Comparison of ENCODE assay signal across 17 cellular contexts in genomic region chr10:29256019-29256418, GRCh38. TPM values are rescaled to one million over a fixed set of nuclear protein-coding genes. Genes with fewer than 3 reads are reported as not detected.
A peak's percentile ranks its signal among the peaks of the same experiment; 100 is the strongest.
DNase-seq lines count a peak whose midpoint lies in the region; TF ChIP-seq lines count a peak whose summit lies in the region.
"Had no signal": no experiment of that assay in that cellular context is flagged by ENCODE, and none has a peak within 500 bp of the region (broad histone marks: within the 10 kb centered on the region; RNA-seq: fewer than 3 reads in every experiment).

No MANE protein-coding gene starts in this region.

- peak overlapping the region in 1 of 2 experiments; percentile 59 for H2BK12ac ChIP-seq in mesenchymal stem cell (ENCODE audit: low read length in 2 of 2)

- no peak overlapping the region for H3K27ac Mint-ChIP-seq in HFFc6
- H3K27ac Mint-ChIP-seq: CD4-positive, alpha-beta T cell had no signal

- peak overlapping the region; percentile 87 for H2AK5ac ChIP-seq in mesenchymal stem cell (ENCODE audit: low read length, severe bottlenecking)

- peak overlapping the region; percentile 74 to 88 for H3K18ac ChIP-seq in mesenchymal stem cell (ENCODE audit: low read depth in 1 of 2, low read length in 2 of 2)

- no peak overlapping the region for H3K4me3 Mint-ChIP-seq in HFFc6
- H3K4me3 Mint-ChIP-seq: CD4-positive, alpha-beta T cell had no signal

- H3K27me3 Mint-ChIP-seq in HFFc6 (ENCODE audit: insufficient read depth): peaks cover 34% of the 10 kb centered on the region

- no peak overlapping the region for H3K4me2 ChIP-seq in mesenchymal stem cell (ENCODE audit: low read length, poor library complexity, severe bottlenecking)
- H3K4me2 ChIP-seq: KMS-11 had no signal

- H3K23ac ChIP-seq in mesenchymal stem cell (ENCODE audit: low read length in 2 of 2): no peak overlapping the region

- H3K9me3 ChIP-seq in HEK293 (ENCODE audit: control insufficient read depth, insufficient read depth, low read depth, low read length): no peaks in the 10 kb centered on the region
- H3K9me3 ChIP-seq in mesenchymal stem cell (ENCODE audit: control insufficient read depth, low read length): peaks cover 4% of the 10 kb centered on the region
- peaks cover 0 to 5% (median 0%) of the 10 kb centered on the region in 5 donors for H3K9me3 ChIP-seq in subcutaneous abdominal adipose tissue (ENCODE audit: control insufficient read depth in 5 of 5, low read length in 5 of 5)

- H3K9ac ChIP-seq in mesenchymal stem cell (ENCODE audit: low read length): no peak overlapping the region
- no peak overlapping the region for H3K9ac ChIP-seq in subcutaneous abdominal adipose tissue (ENCODE audit: low read length in 5 of 5)
- H3K9ac ChIP-seq: KMS-11 had no signal

- H2BK15ac ChIP-seq in mesenchymal stem cell (ENCODE audit: low read depth, poor library complexity, severe bottlenecking): no peak overlapping the region

- H4K91ac ChIP-seq in mesenchymal stem cell (ENCODE audit: low read length): peak overlapping the region; percentile 66

- H3K4me1 Mint-ChIP-seq in HFFc6 (ENCODE audit: low read depth): peaks cover 35% of the 10 kb centered on the region

- WGBS in mesenchymal stem cell: 77% methylated on average over 7 of the region's 7 CpGs

- H3K14ac ChIP-seq in mesenchymal stem cell (ENCODE audit: low read length in 2 of 2): no peak overlapping the region

- H3K27ac ChIP-seq in HEK293 (ENCODE audit: extremely low read depth, low read depth, low read length) (peak overlapping the region; percentile 65), mesenchymal stem cell (ENCODE audit: low read length, poor library complexity, severe bottlenecking) (no peak overlapping the region), subcutaneous abdominal adipose tissue (ENCODE audit: low read depth, low read length) (peak overlapping the region; percentile 52)
- H3K27ac ChIP-seq: KMS-11 had no signal

- peak overlapping the region; percentile 2 for H2BK120ac ChIP-seq in mesenchymal stem cell (ENCODE audit: low read depth, low read length)

- H3K9me3 Mint-ChIP-seq in HFFc6: no peaks in the 10 kb centered on the region
- H3K9me3 Mint-ChIP-seq: CD4-positive, alpha-beta T cell had no signal

- H3K36me3 ChIP-seq in HEK293 (ENCODE audit: control insufficient read depth in 2 of 2, insufficient read depth in 1 of 2, low read length in 2 of 2) (no peaks in the 10 kb centered on the region), mesenchymal stem cell (ENCODE audit: control insufficient read depth in 1 of 2, insufficient read depth in 2 of 2, low read depth in 1 of 2, low read length in 2 of 2) (no peaks in the 10 kb centered on the region), subcutaneous abdominal adipose tissue (ENCODE audit: control insufficient read depth in 5 of 5, insufficient read depth in 5 of 5, low read length in 5 of 5) (no peaks in the 10 kb centered on the region)

- no peak overlapping the region for H2BK5ac ChIP-seq in mesenchymal stem cell (ENCODE audit: low read depth, low read length, poor library complexity, severe bottlenecking)

- peak overlapping the region in 1 of 2 experiments; percentile 27 for H3K4ac ChIP-seq in mesenchymal stem cell (ENCODE audit: low read depth in 1 of 2, low read length in 2 of 2)

- no peaks in the 10 kb centered on the region for H3K79me1 ChIP-seq in mesenchymal stem cell (replicated peaks; ENCODE audit: low read length, poor library complexity, severe bottlenecking)

- H3K36me3 Mint-ChIP-seq in HFFc6 (ENCODE audit: low read depth): no peaks in the 10 kb centered on the region

- CTCF ChIA-PET in HEK293 (lab: Yijun Ruan, JAX): interaction anchor here (0.6 to 6.3 kb wide), 6 partner anchors 11 to 592 kb away, joined by 3 to 41 read pairs (median 3); no protein-coding TSS in a partner anchor

- H3K4me3 ChIP-seq in HEK293 (ENCODE audit: low read depth, low read length): no peak overlapping the region
- no peak overlapping the region for H3K4me3 ChIP-seq in mesenchymal stem cell (ENCODE audit: insufficient read depth in 1 of 2, low read depth in 1 of 2, low read length in 2 of 2)
- H3K4me3 ChIP-seq in subcutaneous abdominal adipose tissue (ENCODE audit: low read depth in 1 of 5, low read length in 5 of 5): no peak overlapping the region

- H3K27me3 ChIP-seq in mesenchymal stem cell (ENCODE audit: control insufficient read depth in 1 of 2, insufficient read depth in 1 of 2, low read length in 2 of 2) (peaks cover 13 to 15% of the 10 kb centered on the region in 2 experiments), subcutaneous abdominal adipose tissue (ENCODE audit: control insufficient read depth in 5 of 5, insufficient read depth in 4 of 5, low read length in 5 of 5) (peaks cover 0 to 3% (median 0%) of the 10 kb centered on the region in 5 donors)

- TF ChIP-seq CTCF in HEK293 (tag by site-specific recombination; IDR thresholded peaks at IDR 0.05) (no peak), HFFc6 (IDR thresholded peaks at IDR 0.05) (no peak)

- H2AFZ ChIP-seq in mesenchymal stem cell (ENCODE audit: low read depth, low read length): no peak overlapping the region

- H3K4me1 ChIP-seq in HEK293 (ENCODE audit: control insufficient read depth, insufficient read depth, low read length): peaks cover 45% of the 10 kb centered on the region
- H3K4me1 ChIP-seq in mesenchymal stem cell (ENCODE audit: control insufficient read depth, insufficient read depth, low read depth, low read length): peaks cover 9% of the 10 kb centered on the region
- H3K4me1 ChIP-seq in subcutaneous abdominal adipose tissue (ENCODE audit: control insufficient read depth in 5 of 5, insufficient read depth in 5 of 5, low read length in 5 of 5): peaks cover 5 to 36% (median 27%) of the 10 kb centered on the region in 5 donors

- peak; percentile 70 for DNase-seq in RPMI7951 (ENCODE audit: low read depth)
- DNase-seq in mesenchymal stem cell: no peak
- DNase-seq in HFFc6: no peak
- no peak for DNase-seq in activated CD4-positive, alpha-beta T cell treated with anti-CD3 and anti-CD28 coated beads for 48 hours
- DNase-seq in stimulated activated CD4-positive, alpha-beta T cell treated with anti-CD3 and anti-CD28 coated beads, Interleukin-4, amount 100 ng/mL, for 1 hour: no peak
- DNase-seq: ACHN; CD4-positive, alpha-beta T cell; DND-41; GDM1; NCI-H2029 treated with DMSO at 0.1 percent for 48 hours; NCI-H524; RPMI8226 had no signal

- POLR2A ChIA-PET in HEK293 (lab: Yijun Ruan, JAX): no interaction called here

- H4K8ac ChIP-seq in mesenchymal stem cell (ENCODE audit: low read length): peak overlapping the region; percentile 32

TF ChIP-seq in HEK293, 187 proteins besides CTCF, POLR2A, EP300 and RAD21:
- TF ChIP-seq ZNF223 (tag by site-specific recombination; IDR thresholded peaks at IDR 0.05): no peak
- no peak for TF ChIP-seq ZBTB44 (tag by site-specific recombination; IDR thresholded peaks at IDR 0.05)
- TF ChIP-seq ZNF132 (tag by site-specific recombination; IDR thresholded peaks at IDR 0.05; ENCODE audit: borderline replicate concordance): no peak
- TF ChIP-seq ZFHX2 (tag by site-specific recombination; conservative IDR thresholded peaks at IDR 0.05): peak; percentile 85
- TF ChIP-seq ZNF664 (tag by site-specific recombination; IDR thresholded peaks at IDR 0.05): no peak
- TF ChIP-seq BCL11A (tag by site-specific recombination; IDR thresholded peaks at IDR 0.05; ENCODE audit: low read depth): no peak
- TF ChIP-seq ZNF335 (tag by site-specific recombination; conservative IDR thresholded peaks at IDR 0.05): peak; percentile 88
- TF ChIP-seq EGR2 (tag by site-specific recombination; IDR thresholded peaks at IDR 0.05; ENCODE audit: low read depth): peak; percentile 54; the same call in 1 of the 2 replicates
- no peak for TF ChIP-seq ZNF24 (tag by site-specific recombination; IDR thresholded peaks at IDR 0.05)
- no peak for TF ChIP-seq ZIC2 (tag by site-specific recombination; IDR thresholded peaks at IDR 0.05)
- no peak for TF ChIP-seq ZNF639 (tag by site-specific recombination; IDR thresholded peaks at IDR 0.05)
- no peak for TF ChIP-seq GFI1B (tag by site-specific recombination; IDR thresholded peaks at IDR 0.05)

RNA-seq across cellular contexts. Expression of gene LYZL1, which starts 32.9 kb away (rescaled TPM):
- not detected in 2 replicates for total RNA-seq in RPMI7951 (2014; rRNA removed; shearing (Covaris generic))
- not detected for polyA plus RNA-seq in mesenchymal stem cell (2013, experiment 1 of 2)
- not detected for polyA plus RNA-seq in mesenchymal stem cell (2013, experiment 2 of 2)
- total RNA-seq in HFFc6 (2021; fragmentation: NEBNext Ultra II Directional; extraction: Animal tissue kit (Norgen Biotek cat#: 25700)): not detected
- total RNA-seq: CD4-positive, alpha-beta T cell; MCF 10A; SK-MEL-5 had no signal
